In genomic region chr9:131657031-131657377, GRCh38 we compare ENCODE assay signal across 8 cellular contexts.
DNase-seq lines count a peak whose midpoint lies in the region; ATAC-seq and TF ChIP-seq lines count a peak whose summit lies in the region.

No MANE protein-coding gene starts in this region.

- H3K36me3 ChIP-seq in RWPE2 (ENCODE audit: low read depth), result no peaks in the 10 kb centered on the region
- H3K36me3 ChIP-seq in fibroblast of lung (ENCODE audit: control insufficient read depth, insufficient read depth, low read length), result no peaks in the 10 kb centered on the region
- H3K36me3 ChIP-seq in transverse colon, result no peaks in the 10 kb centered on the region

- H3K27me3 ChIP-seq in RWPE2 (ENCODE audit: insufficient read depth, poor library complexity, severe bottlenecking) (no peaks in the 10 kb centered on the region), fibroblast of lung (ENCODE audit: control insufficient read depth, insufficient read depth, low read length) (no peaks in the 10 kb centered on the region), transverse colon (no peaks in the 10 kb centered on the region), foreskin keratinocyte (no peaks in the 10 kb centered on the region)

- H3K9ac ChIP-seq in fibroblast of lung (ENCODE audit: insufficient read depth, low read length), result no peak overlapping the region

- peak overlapping the region; percentile 43 for H3K4me3 Mint-ChIP-seq in activated naive CD4-positive, alpha-beta T cell treated with anti-CD3 and anti-CD28 coated beads for 36 hours

- peaks cover 71% of the 10 kb centered on the region for H3K4me1 Mint-ChIP-seq in activated naive CD4-positive, alpha-beta T cell treated with anti-CD3 and anti-CD28 coated beads for 36 hours (ENCODE audit: low read depth)

- 21 to 40% methylated on average over 7 to 9 of the region's 9 CpGs for WGBS in transverse colon (ENCODE audit: low coverage in 1 of 2), 2 donors

- no peak overlapping the region for H2AFZ ChIP-seq in fibroblast of lung (ENCODE audit: low read length)

- peak overlapping the region; percentile 83 for H3K27ac ChIP-seq in RWPE2 (ENCODE audit: poor library complexity, severe bottlenecking)
- peak overlapping the region; percentile 90 for H3K27ac ChIP-seq in fibroblast of lung (ENCODE audit: insufficient read depth, low read length)
- peak overlapping the region; percentile 72 to 82 (median 76) for H3K27ac ChIP-seq in transverse colon
- no peak overlapping the region for H3K27ac ChIP-seq in foreskin keratinocyte

- no peaks in the 10 kb centered on the region for H4K20me1 ChIP-seq in fibroblast of lung (ENCODE audit: control insufficient read depth, extremely low read depth, insufficient read depth, low read length)

- H3K79me2 ChIP-seq in fibroblast of lung (ENCODE audit: control insufficient read depth, insufficient read depth, low read length), result peaks cover 23% of the 10 kb centered on the region

- in situ Hi-C loops in transverse colon (cut with MboI; ENCODE audit: low pct_ligation_motif_present in 1 of 4, low pct_unique_long_range_greater_than_20kb in 1 of 4, low sequenced_read_pairs in 3 of 4), result no loop called here

- no peak for TF ChIP-seq EP300 in transverse colon (IDR thresholded peaks at IDR 0.05; ENCODE audit: low read depth)

- CTCF ChIA-PET in activated naive CD4-positive, alpha-beta T cell treated with anti-CD3 and anti-CD28 coated beads for 36 hours (lab: Charles Lee), result interaction anchor here (0.6 to 1.4 kb wide), 3 partner anchors 75 to 85 kb away, joined by 4 to 5 read pairs (median 4); no protein-coding TSS in a partner anchor

- H3K27ac Mint-ChIP-seq in activated naive CD4-positive, alpha-beta T cell treated with anti-CD3 and anti-CD28 coated beads for 36 hours, result peak overlapping the region; percentile 85

- H3K27me3 Mint-ChIP-seq in activated naive CD4-positive, alpha-beta T cell treated with anti-CD3 and anti-CD28 coated beads for 36 hours (ENCODE audit: low read depth), result no peaks in the 10 kb centered on the region

- no peak overlapping the region for H3K4me3 ChIP-seq in RWPE2 (ENCODE audit: severe bottlenecking)
- no peak overlapping the region for H3K4me3 ChIP-seq in fibroblast of lung (replicated peaks in 1 of 4; ENCODE audit: control extremely low read depth in 1 of 4, insufficient read depth in 1 of 4, low read depth in 3 of 4, low read length in 4 of 4)
- no peak overlapping the region for H3K4me3 ChIP-seq in transverse colon

- ATAC-seq in RWPE2 (ENCODE audit: low read depth) (no peak), HG03095 (IDR thresholded peaks at IDR 0.05; ENCODE audit: unreplicated experiment) (no peak), HG02610 (IDR thresholded peaks at IDR 0.05; ENCODE audit: unreplicated experiment) (no peak), foreskin keratinocyte (no peak)

- H3K9me3 Mint-ChIP-seq in activated naive CD4-positive, alpha-beta T cell treated with anti-CD3 and anti-CD28 coated beads for 36 hours, result no peaks in the 10 kb centered on the region

- intact Hi-C loops in activated naive CD4-positive, alpha-beta T cell treated with anti-CD3 and anti-CD28 coated beads for 36 hours (cut with micrococcal nuclease), result no loop called here
- intact Hi-C loops in transverse colon (cut with DNase I; ENCODE audit: low total_unique reads), result no loop called here

- H3K36me3 Mint-ChIP-seq in activated naive CD4-positive, alpha-beta T cell treated with anti-CD3 and anti-CD28 coated beads for 36 hours (ENCODE audit: low read depth), result peaks cover 3% of the 10 kb centered on the region

- peak; percentile 40 for DNase-seq in activated naive CD4-positive, alpha-beta T cell treated with anti-CD3 and anti-CD28 coated beads for 36 hours
- DNase-seq in activated naive CD4-positive, alpha-beta T cell treated with anti-CD3 and anti-CD28 coated beads, Interleukin-2, amount 50 U/mL, for 16 hours, result no peak
- DNase-seq in RWPE2 (ENCODE audit: low spot score), result no peak
- no peak for DNase-seq in fibroblast of lung (ENCODE audit: low read depth in 2 of 2)
- DNase-seq in transverse colon, result peak; percentile 47
- DNase-seq in foreskin keratinocyte, result no peak

- TF ChIP-seq CTCF in RWPE2 (IDR thresholded peaks at IDR 0.05; ENCODE audit: poor library complexity, severe bottlenecking) (no peak), fibroblast of lung (conservative IDR thresholded peaks at IDR 0.05 in 1 of 2, IDR thresholded peaks at IDR 0.05 in 1 of 2; ENCODE audit: low read depth in 1 of 2, low read length in 2 of 2) (no peak), transverse colon (IDR thresholded peaks at IDR 0.05) (no peak), foreskin keratinocyte (conservative IDR thresholded peaks at IDR 0.05) (no peak)

- H3K4me1 ChIP-seq in RWPE2 (ENCODE audit: insufficient read depth, poor library complexity, severe bottlenecking) (peaks cover 23% of the 10 kb centered on the region), fibroblast of lung (ENCODE audit: control insufficient read depth, extremely low read depth, insufficient read depth, low read length) (peaks cover 11% of the 10 kb centered on the region), transverse colon (peaks cover 39 to 62% (median 49%) of the 10 kb centered on the region in 4 donors), foreskin keratinocyte (peaks cover 41% of the 10 kb centered on the region)

- H3K4me2 ChIP-seq in fibroblast of lung (ENCODE audit: extremely low read depth, insufficient read depth, low read length), result no peak overlapping the region

- TF ChIP-seq POLR2A in transverse colon (IDR thresholded peaks at IDR 0.05), result no peak

- no peaks in the 10 kb centered on the region for H3K9me3 ChIP-seq in RWPE2 (ENCODE audit: severe bottlenecking)
- H3K9me3 ChIP-seq in fibroblast of lung (ENCODE audit: control insufficient read depth, insufficient read depth, low read depth, low read length), result no peaks in the 10 kb centered on the region
- no peaks in the 10 kb centered on the region for H3K9me3 ChIP-seq in transverse colon

Comparison
In these comparisons a context has a peak if more than half of its experiments do, and no peak if none do; other contexts are left out.
1. DNase-seq: peak in activated naive CD4-positive, alpha-beta T cell treated with anti-CD3 and anti-CD28 coated beads for 36 hours (single experiment) and transverse colon (single experiment); none in activated naive CD4-positive, alpha-beta T cell treated with anti-CD3 and anti-CD28 coated beads, Interleukin-2, amount 50 U/mL, for 16 hours (single experiment), RWPE2 (single experiment), fibroblast of lung (0 of 2) and foreskin keratinocyte (0 of 2).